Comparison of ENCODE assay signal across 27 cellular contexts in the genomic region with DNA sequence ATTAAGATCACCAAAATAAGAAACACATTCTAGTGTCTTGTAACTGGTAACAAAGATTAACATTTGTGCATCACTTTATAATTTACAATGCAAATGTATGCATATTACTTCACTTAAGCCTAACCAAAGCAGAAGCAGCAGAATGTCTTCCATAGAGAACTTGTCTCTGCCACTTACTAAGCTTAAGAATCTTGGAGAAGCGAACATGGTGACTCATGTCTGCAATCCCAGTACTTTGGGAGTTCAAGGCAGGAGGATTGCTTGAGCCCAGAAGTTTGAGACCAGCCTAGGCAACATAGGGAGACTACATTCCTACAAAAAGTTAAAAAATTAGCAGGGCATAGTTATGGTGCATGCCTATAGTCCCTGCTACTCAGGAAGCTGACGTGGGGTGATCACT. TPM values are rescaled to one million over a fixed set of nuclear protein-coding genes. Genes with fewer than 3 reads are reported as not detected.
A peak's percentile ranks its signal among the peaks of the same experiment; 100 is the strongest.
DNase-seq lines count a peak whose midpoint lies in the region; ATAC-seq, FAIRE-seq and TF ChIP-seq lines count a peak whose summit lies in the region.
"Had no signal": no experiment of that assay in that cellular context is flagged by ENCODE, and none has a peak within 500 bp of the region (broad histone marks: within the 10 kb centered on the region; RNA-seq: fewer than 3 reads in every experiment).

No MANE protein-coding gene starts in this region.

- no peak overlapping the region for H3K18ac ChIP-seq in mesenchymal stem cell (ENCODE audit: low read depth in 1 of 2, low read length in 2 of 2)

- WGBS in mesenchymal stem cell = 31% methylated on average over 2 of the region's 2 CpGs

- H3K4me1 ChIP-seq in PC-3 (ENCODE audit: insufficient read depth, low read length) (peaks cover 16% of the 10 kb centered on the region), endothelial cell of umbilical vein (ENCODE audit: control insufficient read depth, extremely low read depth, insufficient read depth, low read length) (peaks cover 40% of the 10 kb centered on the region), mesenchymal stem cell (ENCODE audit: control insufficient read depth, insufficient read depth, low read depth, low read length) (no peaks in the 10 kb centered on the region)
- H3K4me1 ChIP-seq: parathyroid adenoma had no signal

- DNase-seq in ELR (ENCODE audit: low read depth) = peak; percentile 59
- peak; percentile 26 for DNase-seq in PC-3
- peak; percentile 43 for DNase-seq in endothelial cell of umbilical vein (ENCODE audit: low read depth, low spot score)
- DNase-seq in mesenchymal stem cell = peak; percentile 56
- DNase-seq in cerebellum (ENCODE audit: low spot score) = no peak
- no peak for DNase-seq in DMS153 treated with DMSO at 0.1 percent for 48 hours (lab: John Stamatoyannopoulos, UW; ENCODE audit: unreplicated experiment)
- no peak for DNase-seq in left ventricle myocardium superior
- no peak for DNase-seq in NCI-H1092 treated with DMSO at 0.1 percent for 48 hours (lab: John Stamatoyannopoulos, UW)
- DNase-seq: activated CD4-positive, alpha-beta T cell treated with anti-CD3 and anti-CD28 coated beads for 4 hours; activated T-cell treated with anti-CD3 and anti-CD28 coated beads for 4 hours; anterior cingulate cortex; CD4-positive, alpha-beta T cell; endodermal cell; NCI-H1694 treated with DMSO at 0.1 percent for 48 hours; NCI-H82; SIG-M5; stimulated activated CD4-positive, alpha-beta T cell treated with anti-CD3 and anti-CD28 coated beads, Interleukin-1b, Interleukin-23, amount 100 ng/mL, for 48 hours; stimulated activated naive CD4-positive, alpha-beta T cell treated with Interleukin-2 at 50 U/mL for 16 hours; T-helper 9 cell had no signal

- no peak overlapping the region for H4K8ac ChIP-seq in mesenchymal stem cell (ENCODE audit: low read length)

- H3K9me3 ChIP-seq in PC-3 (ENCODE audit: low read length) (no peaks in the 10 kb centered on the region), endothelial cell of umbilical vein (replicated peaks; ENCODE audit: control insufficient read depth, insufficient read depth, low read length) (no peaks in the 10 kb centered on the region), mesenchymal stem cell (ENCODE audit: control insufficient read depth, low read length) (no peaks in the 10 kb centered on the region)

- TF ChIP-seq CTCF in PC-3 (conservative IDR thresholded peaks at IDR 0.05; ENCODE audit: low read depth, low read length) (no peak), endothelial cell of umbilical vein (IDR thresholded peaks at IDR 0.05; ENCODE audit: extremely low read depth in 1 of 2, insufficient read depth in 1 of 2, low read depth in 1 of 2, low read length in 2 of 2) (no peak)

- H3F3A ChIP-seq in PC-3 (ENCODE audit: low read length, unreplicated experiment) = no peaks in the 10 kb centered on the region

- ATAC-seq in PC-3 (peak; percentile 38; the same call in 1 of the 2 replicates), left ventricle myocardium superior (no peak)
- ATAC-seq: activated naive CD4-positive, alpha-beta T cell treated with anti-CD3 and anti-CD28 coated beads, Interleukin-2, amount 50 U/mL, for 72 hours; esophagus mucosa; HCT116; left lobe of liver had no signal

- no peak overlapping the region for H2BK15ac ChIP-seq in mesenchymal stem cell (ENCODE audit: low read depth, poor library complexity, severe bottlenecking)

- H3K79me1 ChIP-seq in mesenchymal stem cell (replicated peaks; ENCODE audit: low read length, poor library complexity, severe bottlenecking) = no peaks in the 10 kb centered on the region

- H2AK5ac ChIP-seq in mesenchymal stem cell (ENCODE audit: low read length, severe bottlenecking) = no peak overlapping the region

- BruUV-seq in PC-3 (replicated peaks; lab: Mats Ljungman, UMichigan) = no TSS peak
- BruUV-seq in endothelial cell of umbilical vein (replicated peaks; lab: Mats Ljungman, UMichigan) = no TSS peak

- no peak for TF ChIP-seq POLR2A in endothelial cell of umbilical vein (IDR thresholded peaks at IDR 0.05; ENCODE audit: low read depth, low read length)

- H2BK5ac ChIP-seq in mesenchymal stem cell (ENCODE audit: low read depth, low read length, poor library complexity, severe bottlenecking) = no peak overlapping the region

- CTCF ChIA-PET in PC-3 (lab: Charles Lee) = no interaction called here
- CTCF ChIA-PET in endothelial cell of umbilical vein (lab: Charles Lee) = interaction anchor here (1.2 to 1.6 kb wide), 6 partner anchors 9 to 367 kb away, joined by 3 to 11 read pairs (median 6); a partner anchor contains a TSS

- H3K9me2 ChIP-seq in PC-3 (replicated peaks; ENCODE audit: low read length) = no peaks in the 10 kb centered on the region

- H3K4me2 ChIP-seq in PC-3 (ENCODE audit: low read length) = peak overlapping the region; percentile 22; the same call in 1 of the 2 replicates
- H3K4me2 ChIP-seq in endothelial cell of umbilical vein (ENCODE audit: insufficient read depth, low read length) = peak overlapping the region; percentile 70
- H3K4me2 ChIP-seq in mesenchymal stem cell (ENCODE audit: low read length, poor library complexity, severe bottlenecking) = no peak overlapping the region

- dilution Hi-C loops in endothelial cell of umbilical vein (cut with MboI; ENCODE audit: extremely low pct_ligation_motif_present, low sequenced_read_pairs) = no loop called here

- H4K20me1 ChIP-seq in PC-3 (ENCODE audit: low read length) = no peaks in the 10 kb centered on the region
- no peaks in the 10 kb centered on the region for H4K20me1 ChIP-seq in endothelial cell of umbilical vein (replicated peaks; ENCODE audit: control insufficient read depth, extremely low read depth, insufficient read depth, low read length)

- H3K4ac ChIP-seq in mesenchymal stem cell (ENCODE audit: low read depth in 1 of 2, low read length in 2 of 2) = no peak overlapping the region

- no peak overlapping the region for H3K14ac ChIP-seq in mesenchymal stem cell (ENCODE audit: low read length in 2 of 2)

- no peak for FAIRE-seq in endothelial cell of umbilical vein (lab: Jason Lieb, UNC)
- FAIRE-seq: D721Med, GM12891 had no signal

- H3K36me3 ChIP-seq in PC-3 (ENCODE audit: low read depth, low read length) = no peaks in the 10 kb centered on the region
- no peaks in the 10 kb centered on the region for H3K36me3 ChIP-seq in endothelial cell of umbilical vein (ENCODE audit: control insufficient read depth in 2 of 2, extremely low read depth in 1 of 2, insufficient read depth in 2 of 2, low read length in 2 of 2)
- no peaks in the 10 kb centered on the region for H3K36me3 ChIP-seq in mesenchymal stem cell (ENCODE audit: control insufficient read depth in 1 of 2, insufficient read depth in 2 of 2, low read depth in 1 of 2, low read length in 2 of 2)

- H3K4me3 ChIP-seq in PC-3 (ENCODE audit: low read length) = no peak overlapping the region
- no peak overlapping the region for H3K4me3 ChIP-seq in endothelial cell of umbilical vein (replicated peaks in 1 of 3; ENCODE audit: insufficient read depth in 1 of 3, low read depth in 1 of 3, low read length in 3 of 3)
- H3K4me3 ChIP-seq in mesenchymal stem cell (ENCODE audit: insufficient read depth in 1 of 2, low read depth in 1 of 2, low read length in 2 of 2) = no peak overlapping the region

- no peak overlapping the region for H3K27ac ChIP-seq in PC-3 (ENCODE audit: low read length)
- peak overlapping the region; percentile 90 for H3K27ac ChIP-seq in endothelial cell of umbilical vein (ENCODE audit: insufficient read depth, low read depth, low read length)
- no peak overlapping the region for H3K27ac ChIP-seq in mesenchymal stem cell (ENCODE audit: low read length, poor library complexity, severe bottlenecking)
- H3K27ac ChIP-seq: parathyroid adenoma, VCaP had no signal

- H3K27me3 ChIP-seq in PC-3 (ENCODE audit: low read length) = no peaks in the 10 kb centered on the region
- H3K27me3 ChIP-seq in endothelial cell of umbilical vein (ENCODE audit: control insufficient read depth in 2 of 2, insufficient read depth in 2 of 2, low read length in 2 of 2) = no peaks in the 10 kb centered on the region
- H3K27me3 ChIP-seq in mesenchymal stem cell (ENCODE audit: control insufficient read depth in 1 of 2, insufficient read depth in 1 of 2, low read length in 2 of 2) = no peaks in the 10 kb centered on the region

- H4K91ac ChIP-seq in mesenchymal stem cell (ENCODE audit: low read length) = no peak overlapping the region

- no peak overlapping the region for H2AFZ ChIP-seq in PC-3 (ENCODE audit: low read length)
- H2AFZ ChIP-seq in endothelial cell of umbilical vein (ENCODE audit: low read depth, low read length) = no peak overlapping the region
- H2AFZ ChIP-seq in mesenchymal stem cell (ENCODE audit: low read depth, low read length) = no peak overlapping the region
- H2AFZ ChIP-seq: parathyroid adenoma had no signal

- intact Hi-C loops in PC-3 (cut with micrococcal nuclease) (no loop called here), endothelial cell of umbilical vein (cut with micrococcal nuclease) (loop anchor here (1.0 kb wide), 1 partner anchor 122 kb away; no protein-coding TSS in a partner anchor), left ventricle myocardium superior (cut with micrococcal nuclease) (no loop called here)

- POLR2A ChIA-PET in PC-3 (lab: Charles Lee; ENCODE audit: unreplicated experiment) = no interaction called here
- POLR2A ChIA-PET in endothelial cell of umbilical vein (lab: Charles Lee) = no interaction called here

- H3K79me2 ChIP-seq in PC-3 (ENCODE audit: low read length) = no peaks in the 10 kb centered on the region
- no peaks in the 10 kb centered on the region for H3K79me2 ChIP-seq in endothelial cell of umbilical vein (ENCODE audit: control insufficient read depth, insufficient read depth, low read length)
- H3K79me2 ChIP-seq: parathyroid adenoma had no signal

- no peak overlapping the region for H2BK12ac ChIP-seq in mesenchymal stem cell (ENCODE audit: low read length in 2 of 2)

- no peak overlapping the region for H2BK120ac ChIP-seq in mesenchymal stem cell (ENCODE audit: low read depth, low read length)

- H3K23ac ChIP-seq in mesenchymal stem cell (ENCODE audit: low read length in 2 of 2) = no peak overlapping the region

- H3K9ac ChIP-seq in PC-3 (ENCODE audit: low read length) = no peak overlapping the region
- peak overlapping the region; percentile 67 for H3K9ac ChIP-seq in endothelial cell of umbilical vein (replicated peaks; ENCODE audit: extremely low read depth, insufficient read depth, low read length)
- no peak overlapping the region for H3K9ac ChIP-seq in mesenchymal stem cell (ENCODE audit: low read length)
- H3K9ac ChIP-seq: parathyroid adenoma had no signal

- no peaks in the 10 kb centered on the region for H3K9me1 ChIP-seq in endothelial cell of umbilical vein (replicated peaks; ENCODE audit: control insufficient read depth, extremely low read depth, insufficient read depth, low read length)

RNA-seq across cellular contexts. Expression of a gene that starts 18.8 kb away (rescaled TPM):
- total RNA-seq in PC-3 (2014; rRNA removed) = 1.7 and 3.5 TPM in 2 replicates
- 3.2 and 4.0 TPM in 2 replicates for total RNA-seq in endothelial cell of umbilical vein
- 1.2 and 1.4 TPM in 2 replicates for polyA plus RNA-seq in endothelial cell of umbilical vein
- 1.7 TPM in 2 replicates for polyA plus RNA-seq in endothelial cell of umbilical vein (2011; cell fraction: cytosol; rRNA removed)
- polyA plus RNA-seq in endothelial cell of umbilical vein (2011; cell fraction: nucleus; rRNA removed) = 5.6 and 6.0 TPM in 2 replicates
- 2.7 and 5.0 TPM in 2 replicates for polyA plus RNA-seq in endothelial cell of umbilical vein (2012)
- 2.4 and 3.3 TPM in 2 replicates for polyA minus RNA-seq in endothelial cell of umbilical vein
- polyA minus RNA-seq in endothelial cell of umbilical vein (2011; cell fraction: cytosol; rRNA and poly(A)+ RNA removed) = 1.4 TPM
- 7.4 and 8.6 TPM in 2 replicates for polyA minus RNA-seq in endothelial cell of umbilical vein (2011; cell fraction: nucleus; rRNA and poly(A)+ RNA removed)
- polyA plus RNA-seq in mesenchymal stem cell (2013, experiment 1 of 2) = 1.9 TPM
- 2.3 TPM for polyA plus RNA-seq in mesenchymal stem cell (2013, experiment 2 of 2)
- total RNA-seq in cerebellum = 30.1 TPM
- total RNA-seq in left ventricle myocardium superior = 11.7 TPM

RNA-seq across cellular contexts. Expression of a gene that starts 18.9 kb away (rescaled TPM):
- total RNA-seq in PC-3 (2014; rRNA removed) (5.7 and 6.0 TPM in 2 replicates), endothelial cell of umbilical vein (11.5 and 12.2 TPM in 2 replicates), cerebellum (32.8 TPM), left ventricle myocardium superior (8.9 TPM)
- 5.7 and 7.9 TPM in 2 replicates for polyA plus RNA-seq in endothelial cell of umbilical vein
- 7.6 and 8.7 TPM in 2 replicates for polyA plus RNA-seq in endothelial cell of umbilical vein (2011; cell fraction: cytosol; rRNA removed)
- 13.1 and 15.2 TPM in 2 replicates for polyA plus RNA-seq in endothelial cell of umbilical vein (2011; cell fraction: nucleus; rRNA removed)
- polyA plus RNA-seq in endothelial cell of umbilical vein (2012) = 10.0 and 16.2 TPM in 2 replicates
- 9.7 and 12.0 TPM in 2 replicates for polyA minus RNA-seq in endothelial cell of umbilical vein
- polyA minus RNA-seq in endothelial cell of umbilical vein (2011; cell fraction: cytosol; rRNA and poly(A)+ RNA removed) = 5.1 TPM
- 11.3 and 18.2 TPM in 2 replicates for polyA minus RNA-seq in endothelial cell of umbilical vein (2011; cell fraction: nucleus; rRNA and poly(A)+ RNA removed)
- 7.7 TPM for polyA plus RNA-seq in mesenchymal stem cell (2013, experiment 1 of 2)
- 7.8 TPM for polyA plus RNA-seq in mesenchymal stem cell (2013, experiment 2 of 2)

Comparison
In these comparisons a context has a peak if more than half of its experiments do, and no peak if none do; other contexts are left out.
1. DNase-seq: peak in ELR (single experiment), PC-3 (single experiment), endothelial cell of umbilical vein (single experiment) and mesenchymal stem cell (single experiment); none in cerebellum (single experiment), DMS153 treated with DMSO at 0.1 percent for 48 hours (single experiment), left ventricle myocardium superior (single experiment) and NCI-H1092 treated with DMSO at 0.1 percent for 48 hours (single experiment).